Comparison of ENCODE assay signal across 20 cellular contexts in the genomic region with DNA sequence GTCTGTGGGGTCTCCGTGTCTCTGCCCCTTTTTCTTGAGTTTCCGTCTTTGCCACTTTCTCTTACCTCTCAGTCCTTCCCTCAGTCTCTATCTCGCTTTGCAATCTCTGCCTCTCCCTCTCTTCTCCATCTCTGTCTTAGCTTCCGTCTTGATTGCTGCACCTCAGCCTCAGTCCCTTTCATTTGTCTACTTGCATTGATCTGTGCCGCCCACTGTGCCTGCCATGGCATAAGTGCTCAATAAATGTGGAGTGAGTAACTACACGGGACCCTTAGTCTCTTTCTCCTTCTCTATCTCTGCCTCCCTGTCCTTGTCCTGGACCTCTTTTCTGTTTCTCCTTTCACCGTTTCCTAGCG. TPM values are rescaled to one million over a fixed set of nuclear protein-coding genes. Genes with fewer than 3 reads are reported as not detected.
DNase-seq lines count a peak whose midpoint lies in the region; ATAC-seq and TF ChIP-seq lines count a peak whose summit lies in the region.
"Had no signal": no experiment of that assay in that cellular context is flagged by ENCODE, and none has a peak within 500 bp of the region (broad histone marks: within the 10 kb centered on the region; RNA-seq: fewer than 3 reads in every experiment).

No MANE protein-coding gene starts in this region.

- WGBS in sigmoid colon, 2 donors = 82 to 92% methylated on average over 8 of the region's 8 CpGs

- H3K36me3 Mint-ChIP-seq in GM23338 (ENCODE audit: low read depth) = peaks cover 15% of the 10 kb centered on the region
- H3K36me3 Mint-ChIP-seq in activated T-helper 17 cell treated with anti-CD3 and anti-CD28 coated beads, Interleukin-2, amount 50 U/mL, for 72 hours (ENCODE audit: low read depth) = peaks cover 12% of the 10 kb centered on the region
- H3K36me3 Mint-ChIP-seq: activated naive CD8-positive, alpha-beta T cell treated with anti-CD3 and anti-CD28 coated beads, Interleukin-2, amount 10 ng/mL, durations not matched to agents 7 days and 5 days had no signal

- TF ChIP-seq CTCF in GM23338 (conservative IDR thresholded peaks at IDR 0.05; ENCODE audit: low read depth in 2 of 2) (no peak), sigmoid colon (IDR thresholded peaks at IDR 0.05) (no peak)

- H3K4me2 ChIP-seq in GM23338 = peak overlapping the region; percentile 79

- TF ChIP-seq EP300 in sigmoid colon (IDR thresholded peaks at IDR 0.05) = no peak

- H4K20me1 ChIP-seq in GM23338 (replicated peaks; ENCODE audit: insufficient read depth) = no peaks in the 10 kb centered on the region

- 0 out of 2 replicates have a peak, but pooled peaks cover 10% of the 10 kb centered on the region for H3F3A ChIP-seq in GM23338 (replicated peaks; ENCODE audit: low read depth)

- peaks cover 49% of the 10 kb centered on the region for H3K4me1 Mint-ChIP-seq in GM23338
- peaks cover 9% of the 10 kb centered on the region for H3K4me1 Mint-ChIP-seq in activated T-helper 17 cell treated with anti-CD3 and anti-CD28 coated beads, Interleukin-2, amount 50 U/mL, for 72 hours

- H3K4me3 ChIP-seq in GM23338 = peak overlapping the region; percentile 51
- peak overlapping the region; percentile 41 for H3K4me3 ChIP-seq in iPS-20b (ENCODE audit: low read length)
- H3K4me3 ChIP-seq in sigmoid colon = no peak overlapping the region
- H3K4me3 ChIP-seq: cardiac muscle cell, HAP-1, testis had no signal

- H3K4me1 ChIP-seq in GM23338 (ENCODE audit: insufficient read depth) = peaks cover 39% of the 10 kb centered on the region
- H3K4me1 ChIP-seq in iPS-20b (ENCODE audit: insufficient read depth, low read length) = peaks cover 27% of the 10 kb centered on the region
- peaks cover 0 to 30% (median 22%) of the 10 kb centered on the region in 4 donors for H3K4me1 ChIP-seq in sigmoid colon
- H3K4me1 ChIP-seq: Caco-2, HAP-1 had no signal

- H3K9me2 ChIP-seq in GM23338 (ENCODE audit: insufficient read depth) = no peaks in the 10 kb centered on the region; the same call in 1 of the 2 replicates

- peaks cover 49% of the 10 kb centered on the region for H3K27me3 Mint-ChIP-seq in GM23338 (ENCODE audit: insufficient read depth, low read depth, poor library complexity)
- peaks cover 48% of the 10 kb centered on the region for H3K27me3 Mint-ChIP-seq in activated T-helper 17 cell treated with anti-CD3 and anti-CD28 coated beads, Interleukin-2, amount 50 U/mL, for 72 hours

- peak overlapping the region; percentile 28; the same call in 1 of the 2 replicates for H3K9ac ChIP-seq in iPS-20b (ENCODE audit: low read depth, low read length)

- H3K27ac ChIP-seq in GM23338 (ENCODE audit: low read depth) (no peak overlapping the region), iPS-20b (ENCODE audit: low read length) (no peak overlapping the region), sigmoid colon (no peak overlapping the region)
- H3K27ac ChIP-seq: cardiac muscle cell had no signal

- H2AFZ ChIP-seq in GM23338 = no peak overlapping the region

- TF ChIP-seq POLR2A in sigmoid colon (IDR thresholded peaks at IDR 0.05) = no peak

- intact Hi-C loops in sigmoid colon (cut with DNase I) = no loop called here

- no peaks in the 10 kb centered on the region for H3K79me2 ChIP-seq in GM23338 (replicated peaks; ENCODE audit: insufficient read depth)

- H3K9me3 ChIP-seq in iPS-20b (ENCODE audit: insufficient read depth, low read depth, low read length) (no peaks in the 10 kb centered on the region), sigmoid colon (no peaks in the 10 kb centered on the region)
- H3K9me3 ChIP-seq: Caco-2, HAP-1, testis had no signal

- no peak overlapping the region for H3K27ac Mint-ChIP-seq in GM23338
- peak overlapping the region; percentile 12 for H3K27ac Mint-ChIP-seq in activated T-helper 17 cell treated with anti-CD3 and anti-CD28 coated beads, Interleukin-2, amount 50 U/mL, for 72 hours
- H3K27ac Mint-ChIP-seq: activated naive CD8-positive, alpha-beta T cell treated with anti-CD3 and anti-CD28 coated beads, Interleukin-2, amount 10 ng/mL, durations not matched to agents 7 days and 5 days had no signal

- H3K9me3 Mint-ChIP-seq in GM23338 = no peaks in the 10 kb centered on the region
- H3K9me3 Mint-ChIP-seq in activated T-helper 17 cell treated with anti-CD3 and anti-CD28 coated beads, Interleukin-2, amount 50 U/mL, for 72 hours = no peaks in the 10 kb centered on the region
- H3K9me3 Mint-ChIP-seq: activated naive CD8-positive, alpha-beta T cell treated with anti-CD3 and anti-CD28 coated beads, Interleukin-2, amount 10 ng/mL, durations not matched to agents 7 days and 5 days had no signal

- no peaks in the 10 kb centered on the region for H3K36me3 ChIP-seq in GM23338 (ENCODE audit: insufficient read depth)
- H3K36me3 ChIP-seq in iPS-20b (ENCODE audit: insufficient read depth, low read depth, low read length) = no peaks in the 10 kb centered on the region; the same call in 1 of the 2 replicates
- H3K36me3 ChIP-seq in sigmoid colon = peaks cover 0 to 52% (median 3%) of the 10 kb centered on the region in 4 donors
- H3K36me3 ChIP-seq: cardiac muscle cell, HAP-1 had no signal

- H3K27me3 ChIP-seq in GM23338 (ENCODE audit: insufficient read depth) = peaks cover 43% of the 10 kb centered on the region
- no peaks in the 10 kb centered on the region for H3K27me3 ChIP-seq in iPS-20b (ENCODE audit: insufficient read depth, low read length)
- H3K27me3 ChIP-seq in sigmoid colon = no peaks in the 10 kb centered on the region
- H3K27me3 ChIP-seq: testis had no signal

- peak overlapping the region; percentile 30 for H3K4me3 Mint-ChIP-seq in GM23338
- no peak overlapping the region for H3K4me3 Mint-ChIP-seq in activated T-helper 17 cell treated with anti-CD3 and anti-CD28 coated beads, Interleukin-2, amount 50 U/mL, for 72 hours
- H3K4me3 Mint-ChIP-seq: activated naive CD8-positive, alpha-beta T cell treated with anti-CD3 and anti-CD28 coated beads, Interleukin-2, amount 10 ng/mL, durations not matched to agents 7 days and 5 days had no signal

- no peak for DNase-seq in GM23338 (ENCODE audit: low spot score)
- peak; percentile 10 for DNase-seq in sigmoid colon
- no peak for DNase-seq in NCI-H2196 (lab: John Stamatoyannopoulos, UW; ENCODE audit: unreplicated experiment)
- no peak for DNase-seq in DMS 273 treated with DMSO at 0.1 percent for 48 hours (lab: John Stamatoyannopoulos, UW)
- DNase-seq: activated CD4-positive, alpha-beta T cell treated with anti-CD3 and anti-CD28 coated beads, Interleukin-2, amount 50 U/mL, for 1 hour; activated naive CD8-positive, alpha-beta T cell treated with anti-CD3 and anti-CD28 coated beads, Interleukin-2, amount 10 ng/mL, durations not matched to agents 7 days and 5 days; activated T-cell treated with anti-CD3 and anti-CD28 coated beads, Interleukin-2, amount 50 U/mL, for 1 hour; Caco-2; NCI-H1930; NCI-H748 treated with DMSO at 0.1 percent for 48 hours; stimulated activated CD4-positive, alpha-beta T cell treated with anti-CD3 and anti-CD28 coated beads, Interleukin-2, amount 100 ng/mL, for 48 hours had no signal

- no peak for ATAC-seq in GM23338
- ATAC-seq in activated T-helper 17 cell treated with anti-CD3 and anti-CD28 coated beads, Interleukin-2, amount 50 U/mL, for 72 hours (replicated peaks) = no peak
- ATAC-seq in HG02623 (IDR thresholded peaks at IDR 0.05; ENCODE audit: unreplicated experiment) = no peak
- ATAC-seq in HG02840 (IDR thresholded peaks at IDR 0.05; ENCODE audit: low FRiP score, unreplicated experiment) = no peak
- ATAC-seq: sciatic nerve, SK-N-SH treated with all-trans-retinoic acid at 6 μM for 48 hours had no signal

TF ChIP-seq in GM23338, 12 proteins besides CTCF, POLR2A, EP300 and RAD21 (continues in another document):
- TF ChIP-seq EZH2phosphoT487 (IDR thresholded peaks at IDR 0.05; ENCODE audit: unreplicated experiment) = no peak

RNA-seq across cellular contexts. Expression of gene PCDHGC5, which starts 6.6 kb away (rescaled TPM):
- 0.54 and 1.5 TPM in 2 replicates for total RNA-seq in GM23338 (2014; rRNA removed; shearing (Covaris generic))
- polyA plus RNA-seq in GM23338 (2016; fragmentation: Nextera tagmentation; extraction: Ambion mirVana) (0.16 TPM in 1 of 2 replicates, not detected in the other), sigmoid colon (under 1 TPM in 2 of 3 donors, not detected in 1; 0.26 to 0.60 TPM)
- not detected for total RNA-seq in activated T-helper 17 cell treated with anti-CD3 and anti-CD28 coated beads, Interleukin-2, amount 50 U/mL, for 72 hours
- total RNA-seq in sigmoid colon = 1 to 10 TPM; 1.1 to 5.6 (median 3.6) TPM
- total RNA-seq: activated naive CD8-positive, alpha-beta T cell treated with anti-CD3 and anti-CD28 coated beads, Interleukin-2, amount 10 ng/mL, durations not matched to agents 7 days and 5 days had no signal
- polyA plus RNA-seq: cardiac muscle cell had no signal

RNA-seq across cellular contexts. Expression of gene PCDHGC4, which starts 10.6 kb away (rescaled TPM):
- total RNA-seq in GM23338 (2014; rRNA removed; shearing (Covaris generic)) = 2.3 and 3.0 TPM in 2 replicates
- polyA plus RNA-seq in GM23338 (2016; fragmentation: Nextera tagmentation; extraction: Ambion mirVana) (0.31 TPM in 1 of 2 replicates, not detected in the other), sigmoid colon (under 1 TPM in 1 of 3 donors, not detected in 2; 0.47 TPM)
- not detected for total RNA-seq in activated T-helper 17 cell treated with anti-CD3 and anti-CD28 coated beads, Interleukin-2, amount 50 U/mL, for 72 hours
- total RNA-seq in sigmoid colon = 1 to 10 TPM; 2.5 to 8.6 (median 5.2) TPM
- total RNA-seq: activated naive CD8-positive, alpha-beta T cell treated with anti-CD3 and anti-CD28 coated beads, Interleukin-2, amount 10 ng/mL, durations not matched to agents 7 days and 5 days had no signal

RNA-seq across cellular contexts. Expression of gene PCDHGC3, which starts 19.7 kb away (rescaled TPM):
- 12.9 and 13.3 TPM in 2 replicates for total RNA-seq in GM23338 (2014; rRNA removed; shearing (Covaris generic))
- polyA plus RNA-seq in GM23338 (2016; fragmentation: Nextera tagmentation; extraction: Ambion mirVana) (13.8 and 14.4 TPM in 2 replicates), sigmoid colon (10 to 100 TPM in 2 of 3 donors, 1 to 10 TPM in 1; 5.1 to 24.1 (median 23.4) TPM)
- under 1 TPM in 1 of 2 donors, not detected in 1; 0.56 TPM for total RNA-seq in activated T-helper 17 cell treated with anti-CD3 and anti-CD28 coated beads, Interleukin-2, amount 50 U/mL, for 72 hours
- 10 to 100 TPM; 31.4 to 47.8 (median 39.4) TPM for total RNA-seq in sigmoid colon
- total RNA-seq: activated naive CD8-positive, alpha-beta T cell treated with anti-CD3 and anti-CD28 coated beads, Interleukin-2, amount 10 ng/mL, durations not matched to agents 7 days and 5 days had no signal

Comparison
In these comparisons a context has a peak if more than half of its experiments do, and no peak if none do; other contexts are left out.
1. H3K4me3 ChIP-seq: peak in GM23338 (single experiment) and iPS-20b (single experiment); none in sigmoid colon (0 of 4).